ENCODE assay signal across 18 cellular contexts in genomic region chr13:47252627-47253026, GRCh38.
DNase-seq lines count a peak whose midpoint lies in the region; ATAC-seq, FAIRE-seq and TF ChIP-seq lines count a peak whose summit lies in the region.
"Had no signal": no experiment of that assay in that cellular context is flagged by ENCODE, and none has a peak within 500 bp of the region (broad histone marks: within the 10 kb centered on the region; RNA-seq: fewer than 3 reads in every experiment).

No MANE protein-coding gene starts in this region.

- H3K4me1 ChIP-seq in astrocyte (ENCODE audit: insufficient read depth, low read length), result peaks cover 6% of the 10 kb centered on the region
- H3K4me1 ChIP-seq in vagina, result peaks cover 4% of the 10 kb centered on the region
- H3K4me1 ChIP-seq: A549, HAP-1, SJCRH30 had no signal

- H3K4me1 Mint-ChIP-seq in astrocyte (ENCODE audit: low read depth, unreplicated experiment), result peaks cover 3% of the 10 kb centered on the region
- H3K4me1 Mint-ChIP-seq in stimulated activated naive B cell treated with anti-CD40 and anti-IgM and Interleukin-4, amounts not matched to agents 10 μg/mL and 1 μg/mL and 100 μg/mL, for 72 hours, result no peaks in the 10 kb centered on the region
- H3K4me1 Mint-ChIP-seq: B cell; CD4-positive, CD25-positive, alpha-beta regulatory T cell had no signal

- H3K79me2 ChIP-seq in astrocyte (ENCODE audit: insufficient read depth, low read length), result no peaks in the 10 kb centered on the region

- H3K4me3 ChIP-seq in astrocyte (ENCODE audit: insufficient read depth, low read depth, low read length), result no peak overlapping the region
- no peak overlapping the region for H3K4me3 ChIP-seq in fibroblast of pulmonary artery (replicated peaks; ENCODE audit: low read depth, low read length)
- H3K4me3 ChIP-seq in vagina, result no peak overlapping the region
- H3K4me3 ChIP-seq: A549, HAP-1, SJCRH30 had no signal

- intact Hi-C loops in vagina (cut with DNase I), result no loop called here
- intact Hi-C loops in head of caudate nucleus (cut with DNase I), result no loop called here

- H3K27me3 Mint-ChIP-seq in astrocyte (ENCODE audit: low read depth, unreplicated experiment), result no peaks in the 10 kb centered on the region
- H3K27me3 Mint-ChIP-seq in stimulated activated naive B cell treated with anti-CD40 and anti-IgM and Interleukin-4, amounts not matched to agents 10 μg/mL and 1 μg/mL and 100 μg/mL, for 72 hours, result peaks cover 4 to 8% of the 10 kb centered on the region in 2 donors
- H3K27me3 Mint-ChIP-seq: CD4-positive, CD25-positive, alpha-beta regulatory T cell had no signal

- H3K4me2 ChIP-seq in astrocyte (ENCODE audit: low read length), result no peak overlapping the region
- H3K4me2 ChIP-seq: A549 had no signal

- no peak overlapping the region for H3K9ac ChIP-seq in astrocyte (ENCODE audit: low read length)

- H3K9me3 ChIP-seq in astrocyte (ENCODE audit: insufficient read depth, low read depth, low read length) (no peaks in the 10 kb centered on the region), vagina (no peaks in the 10 kb centered on the region)
- H3K9me3 ChIP-seq: A549, HAP-1, SJCRH30 had no signal

- H3K27me3 ChIP-seq in astrocyte (ENCODE audit: insufficient read depth, low read length) (no peaks in the 10 kb centered on the region), vagina (no peaks in the 10 kb centered on the region)
- H3K27me3 ChIP-seq: SJCRH30 had no signal

- H3K27ac Mint-ChIP-seq in astrocyte (ENCODE audit: unreplicated experiment), result no peak overlapping the region
- no peak overlapping the region for H3K27ac Mint-ChIP-seq in stimulated activated naive B cell treated with anti-CD40 and anti-IgM and Interleukin-4, amounts not matched to agents 10 μg/mL and 1 μg/mL and 100 μg/mL, for 72 hours
- H3K27ac Mint-ChIP-seq: B cell; CD4-positive, CD25-positive, alpha-beta regulatory T cell had no signal

- no peak for ATAC-seq in stimulated activated naive B cell treated with anti-CD40 and anti-IgM and Interleukin-4, amounts not matched to agents 10 μg/mL and 1 μg/mL and 100 μg/mL, for 72 hours (replicated peaks)
- ATAC-seq: A549, PC-3 had no signal

- H3K4me3 Mint-ChIP-seq in astrocyte (ENCODE audit: unreplicated experiment), result no peak overlapping the region
- H3K4me3 Mint-ChIP-seq in stimulated activated naive B cell treated with anti-CD40 and anti-IgM and Interleukin-4, amounts not matched to agents 10 μg/mL and 1 μg/mL and 100 μg/mL, for 72 hours, result no peak overlapping the region
- H3K4me3 Mint-ChIP-seq: B cell; CD4-positive, CD25-positive, alpha-beta regulatory T cell had no signal

- no peaks in the 10 kb centered on the region for H4K20me1 ChIP-seq in astrocyte (ENCODE audit: insufficient read depth, low read length)

- no peak for TF ChIP-seq CTCF in astrocyte (IDR thresholded peaks at IDR 0.05; ENCODE audit: insufficient read depth, low read depth, low read length)
- TF ChIP-seq CTCF in fibroblast of pulmonary artery (IDR thresholded peaks at IDR 0.05; ENCODE audit: low read length, missing control alignments), result no peak
- TF ChIP-seq CTCF in vagina (IDR thresholded peaks at IDR 0.05), result no peak

- TF ChIP-seq POLR2A in vagina (IDR thresholded peaks at IDR 0.05), result no peak

- H3K36me3 ChIP-seq in astrocyte (ENCODE audit: insufficient read depth, low read length) (no peaks in the 10 kb centered on the region), vagina (no peaks in the 10 kb centered on the region)
- H3K36me3 ChIP-seq: HAP-1, SJCRH30 had no signal

- peak; percentile 13 for FAIRE-seq in astrocyte (lab: Jason Lieb, UNC)
- FAIRE-seq: A549, GM19239 had no signal

- H3K9me3 Mint-ChIP-seq in astrocyte (ENCODE audit: unreplicated experiment), result no peaks in the 10 kb centered on the region
- no peaks in the 10 kb centered on the region for H3K9me3 Mint-ChIP-seq in stimulated activated naive B cell treated with anti-CD40 and anti-IgM and Interleukin-4, amounts not matched to agents 10 μg/mL and 1 μg/mL and 100 μg/mL, for 72 hours

- H2AFZ ChIP-seq in astrocyte (ENCODE audit: low read depth, low read length), result no peak overlapping the region

- no peaks in the 10 kb centered on the region for H3K36me3 Mint-ChIP-seq in astrocyte (ENCODE audit: low read depth, unreplicated experiment)
- no peaks in the 10 kb centered on the region for H3K36me3 Mint-ChIP-seq in stimulated activated naive B cell treated with anti-CD40 and anti-IgM and Interleukin-4, amounts not matched to agents 10 μg/mL and 1 μg/mL and 100 μg/mL, for 72 hours
- H3K36me3 Mint-ChIP-seq: CD4-positive, CD25-positive, alpha-beta regulatory T cell had no signal

- no peak overlapping the region for H3K27ac ChIP-seq in astrocyte (ENCODE audit: low read depth, low read length)
- H3K27ac ChIP-seq in vagina, result peak overlapping the region; percentile 7
- H3K27ac ChIP-seq: A549, RWPE1, SJCRH30 had no signal

- peak; percentile 35 for DNase-seq in EH (ENCODE audit: low read depth)
- DNase-seq in astrocyte (ENCODE audit: low read depth), result peak; percentile 17
- DNase-seq in fibroblast of pulmonary artery (ENCODE audit: low read depth), result peak; percentile 14
- no peak for DNase-seq in vagina (ENCODE audit: extremely low spot score in 2 of 2)
- DNase-seq in head of caudate nucleus, result no peak
- no peak for DNase-seq in stimulated activated naive B cell treated with anti-CD40 and anti-IgM and Interleukin-4, amounts not matched to agents 10 μg/mL and 1 μg/mL and 100 μg/mL, for 72 hours
- no peak for DNase-seq in NCI-H2171 treated with DMSO at 0.1 percent for 48 hours (lab: John Stamatoyannopoulos, UW)
- DNase-seq: CD4-positive, CD25-positive, alpha-beta regulatory T cell; DMS53; NCI-H187; NCI-H526 treated with DMSO at 0.1 percent for 48 hours; PC-3; SJCRH30 had no signal

Comparison
In these comparisons a context has a peak if more than half of its experiments do, and no peak if none do; other contexts are left out.
1. DNase-seq: peak in EH (single experiment), astrocyte (single experiment) and fibroblast of pulmonary artery (single experiment); none in vagina (0 of 2), head of caudate nucleus (0 of 42), stimulated activated naive B cell treated with anti-CD40 and anti-IgM and Interleukin-4, amounts not matched to agents 10 μg/mL and 1 μg/mL and 100 μg/mL, for 72 hours (single experiment) and NCI-H2171 treated with DMSO at 0.1 percent for 48 hours (single experiment).